In genomic region chr14:52313493-52313881, GRCh38 we compare ENCODE assay signal across 9 cellular contexts. TPM values are rescaled to one million over a fixed set of nuclear protein-coding genes. Genes with fewer than 3 reads are reported as not detected.
DNase-seq lines count a peak whose midpoint lies in the region; ATAC-seq, FAIRE-seq and TF ChIP-seq lines count a peak whose summit lies in the region.
"Had no signal": no experiment of that assay in that cellular context is flagged by ENCODE, and none has a peak within 500 bp of the region (broad histone marks: within the 10 kb centered on the region; RNA-seq: fewer than 3 reads in every experiment).

No MANE protein-coding gene starts in this region.

- peak overlapping the region; percentile 80 for H3K27ac ChIP-seq in muscle layer of duodenum (ENCODE audit: low read length)

- no peak for DNase-seq in AG09309 (ENCODE audit: low read depth)
- no peak for DNase-seq in choroid plexus epithelial cell (ENCODE audit: low read depth)
- DNase-seq in RCC 7860 (ENCODE audit: low spot score) = no peak
- no peak for DNase-seq in cerebellar cortex (ENCODE audit: low spot score)
- DNase-seq: foreskin melanocyte had no signal

- no peak for FAIRE-seq in RCC 7860 (lab: Jason Lieb, UNC)

- ATAC-seq in esophagus mucosa (no peak), HG03039 (IDR thresholded peaks at IDR 0.05; ENCODE audit: unreplicated experiment) (no peak)

- H3K9me2 ChIP-seq in Loucy (replicated peaks; ENCODE audit: low read depth, low read length) = no peaks in the 10 kb centered on the region

- H3K9me3 ChIP-seq in Loucy (ENCODE audit: insufficient read depth, low read depth, low read length) = no peaks in the 10 kb centered on the region
- H3K9me3 ChIP-seq in muscle layer of duodenum (ENCODE audit: control insufficient read depth in 1 of 2, low read length in 2 of 2) = no peaks in the 10 kb centered on the region

- H3K9ac ChIP-seq in Loucy (ENCODE audit: low read depth, low read length, poor library complexity, severe bottlenecking) = peak overlapping the region; percentile 67

- H3K4me1 ChIP-seq in Loucy (ENCODE audit: insufficient read depth, low read length, poor library complexity, severe bottlenecking) (peaks cover 74% of the 10 kb centered on the region), muscle layer of duodenum (ENCODE audit: control insufficient read depth in 1 of 2, insufficient read depth in 2 of 2, low read length in 2 of 2) (peaks cover 9 to 31% of the 10 kb centered on the region in 2 donors)

- H3K36me3 ChIP-seq in Loucy (ENCODE audit: insufficient read depth, low read length) (no peaks in the 10 kb centered on the region), muscle layer of duodenum (ENCODE audit: control insufficient read depth in 1 of 2, insufficient read depth in 2 of 2, low read length in 2 of 2) (no peaks in the 10 kb centered on the region)

- peak overlapping the region; percentile 89 for H3K4me2 ChIP-seq in Loucy (ENCODE audit: low read depth, low read length, poor library complexity, severe bottlenecking)

- peak overlapping the region; percentile 91; the same call in 1 of the 2 replicates for H2AFZ ChIP-seq in Loucy (ENCODE audit: low read length)

- H3K27me3 ChIP-seq in Loucy (ENCODE audit: insufficient read depth, low read length, poor library complexity, severe bottlenecking) (no peaks in the 10 kb centered on the region), muscle layer of duodenum (ENCODE audit: low read depth, low read length) (no peaks in the 10 kb centered on the region)

- H4K20me1 ChIP-seq in Loucy (ENCODE audit: insufficient read depth, low read length, poor library complexity, severe bottlenecking) = no peaks in the 10 kb centered on the region

- TF ChIP-seq CTCF in AG09309 (IDR thresholded peaks at IDR 0.05; ENCODE audit: control insufficient read depth, insufficient read depth, low read depth, low read length, missing control alignments) (no peak), Loucy (conservative IDR thresholded peaks at IDR 0.05; ENCODE audit: low read length) (no peak), choroid plexus epithelial cell (conservative IDR thresholded peaks at IDR 0.05; ENCODE audit: low read depth, low read length) (no peak)

- H3F3A ChIP-seq in Loucy (ENCODE audit: low read depth) = 0 out of 2 replicates have a peak, but pooled peaks cover 10% of the 10 kb centered on the region

- peak overlapping the region; percentile 77 for H3K4me3 ChIP-seq in AG09309 (ENCODE audit: control insufficient read depth, low read depth, low read length)
- H3K4me3 ChIP-seq in Loucy (ENCODE audit: low read length, poor library complexity, severe bottlenecking) = peak overlapping the region; percentile 81
- H3K4me3 ChIP-seq in choroid plexus epithelial cell (ENCODE audit: low read depth, low read length) = peak overlapping the region; percentile 89
- peak overlapping the region; percentile 80 to 81 for H3K4me3 ChIP-seq in muscle layer of duodenum (ENCODE audit: low read depth in 1 of 2, low read length in 2 of 2)

- H3K79me2 ChIP-seq in Loucy (ENCODE audit: insufficient read depth, low read length) = no peaks in the 10 kb centered on the region

RNA-seq across cellular contexts. Expression of gene PTGER2, which starts 0.6 kb away (rescaled TPM):
- 0.40 TPM for total RNA-seq in esophagus mucosa

RNA-seq across cellular contexts. Expression of gene PTGDR, which starts 46.0 kb away (rescaled TPM):
- total RNA-seq in esophagus mucosa = not detected
